In genomic region chr6:28537509-28538140, GRCh38 we compare ENCODE assay signal across 12 cellular contexts. TPM values are rescaled to one million over a fixed set of nuclear protein-coding genes. Genes with fewer than 3 reads are reported as not detected.
DNase-seq lines count a peak whose midpoint lies in the region; ATAC-seq, FAIRE-seq and TF ChIP-seq lines count a peak whose summit lies in the region.
"Had no signal": no experiment of that assay in that cellular context is flagged by ENCODE, and none has a peak within 500 bp of the region (broad histone marks: within the 10 kb centered on the region; RNA-seq: fewer than 3 reads in every experiment).

No MANE protein-coding gene starts in this region.

- H3K27ac ChIP-seq in HUES6 (ENCODE audit: low read depth, low read length), result no peak overlapping the region
- no peak overlapping the region for H3K27ac ChIP-seq in iPS-20b (ENCODE audit: low read length)
- H3K27ac ChIP-seq in gastrocnemius medialis, result no peak overlapping the region

- intact Hi-C loops in gastrocnemius medialis (cut with DNase I; ENCODE audit: low total_unique reads), result no loop called here

- no peaks in the 10 kb centered on the region for H3K4me1 Mint-ChIP-seq in activated T-helper 17 cell treated with anti-CD3 and anti-CD28 coated beads, Interleukin-2, amount 50 U/mL, for 72 hours
- peaks cover 8% of the 10 kb centered on the region for H3K4me1 Mint-ChIP-seq in stimulated activated memory B cell treated with anti-CD40 and anti-IgM and Interleukin-4, amounts not matched to agents 10 μg/mL and 1 μg/mL and 100 μg/mL, for 72 hours

- FAIRE-seq in urothelium cell line (lab: Jason Lieb, UNC), result no peak

- no peaks in the 10 kb centered on the region for H3K9me3 Mint-ChIP-seq in activated T-helper 17 cell treated with anti-CD3 and anti-CD28 coated beads, Interleukin-2, amount 50 U/mL, for 72 hours
- H3K9me3 Mint-ChIP-seq in stimulated activated memory B cell treated with anti-CD40 and anti-IgM and Interleukin-4, amounts not matched to agents 10 μg/mL and 1 μg/mL and 100 μg/mL, for 72 hours, result peaks cover 13% of the 10 kb centered on the region
- H3K9me3 Mint-ChIP-seq: HFFc6 had no signal

- peaks cover 5% of the 10 kb centered on the region; the same call in 1 of the 2 replicates for H3K4me1 ChIP-seq in HUES6 (ENCODE audit: control insufficient read depth, insufficient read depth, low read length)
- no peaks in the 10 kb centered on the region for H3K4me1 ChIP-seq in iPS-20b (ENCODE audit: insufficient read depth, low read length)
- H3K4me1 ChIP-seq in gastrocnemius medialis, result no peaks in the 10 kb centered on the region

- peak overlapping the region; percentile 65 for H3K4me3 Mint-ChIP-seq in activated T-helper 17 cell treated with anti-CD3 and anti-CD28 coated beads, Interleukin-2, amount 50 U/mL, for 72 hours
- H3K4me3 Mint-ChIP-seq in stimulated activated memory B cell treated with anti-CD40 and anti-IgM and Interleukin-4, amounts not matched to agents 10 μg/mL and 1 μg/mL and 100 μg/mL, for 72 hours, result no peak overlapping the region

- H3K9ac ChIP-seq in HUES6 (ENCODE audit: low read length), result peak overlapping the region; percentile 71
- H3K9ac ChIP-seq in iPS-20b (ENCODE audit: low read depth, low read length), result peak overlapping the region; percentile 78; the same call in 1 of the 2 replicates

- no peaks in the 10 kb centered on the region for H3K36me3 ChIP-seq in HUES6 (ENCODE audit: control insufficient read depth, insufficient read depth, low read length)
- H3K36me3 ChIP-seq in iPS-20b (ENCODE audit: insufficient read depth, low read depth, low read length), result no peaks in the 10 kb centered on the region
- no peaks in the 10 kb centered on the region for H3K36me3 ChIP-seq in gastrocnemius medialis

- ATAC-seq in activated T-helper 17 cell treated with anti-CD3 and anti-CD28 coated beads, Interleukin-2, amount 50 U/mL, for 72 hours (replicated peaks), result peak; percentile 52
- no peak for ATAC-seq in stimulated activated memory B cell treated with anti-CD40 and anti-IgM and Interleukin-4, amounts not matched to agents 10 μg/mL and 1 μg/mL and 100 μg/mL, for 72 hours
- no peak for ATAC-seq in gastrocnemius medialis

- in situ Hi-C loops in gastrocnemius medialis (cut with MboI; ENCODE audit: low sequenced_read_pairs in 4 of 4), result no loop called here

- DNase-seq in CD1c-positive myeloid dendritic cell (ENCODE audit: extremely low spot score), result peak; percentile 1
- DNase-seq in urothelium cell line (ENCODE audit: low spot score), result no peak
- no peak for DNase-seq in gastrocnemius medialis
- no peak for DNase-seq in KG1 (lab: John Stamatoyannopoulos, UW)
- DNase-seq: amniotic stem cell, GDM1, HFFc6 had no signal

- H3K9me3 ChIP-seq in HUES6 (ENCODE audit: control insufficient read depth, insufficient read depth, low read depth, low read length) (no peaks in the 10 kb centered on the region), iPS-20b (ENCODE audit: insufficient read depth, low read depth, low read length) (no peaks in the 10 kb centered on the region), gastrocnemius medialis (no peaks in the 10 kb centered on the region)

- TF ChIP-seq CTCF in gastrocnemius medialis (IDR thresholded peaks at IDR 0.05 in 4 of 5, conservative IDR thresholded peaks at IDR 0.05 in 1 of 5), result no peak

- H3K36me3 Mint-ChIP-seq in activated T-helper 17 cell treated with anti-CD3 and anti-CD28 coated beads, Interleukin-2, amount 50 U/mL, for 72 hours (ENCODE audit: low read depth), result peaks cover 3% of the 10 kb centered on the region
- no peaks in the 10 kb centered on the region for H3K36me3 Mint-ChIP-seq in stimulated activated memory B cell treated with anti-CD40 and anti-IgM and Interleukin-4, amounts not matched to agents 10 μg/mL and 1 μg/mL and 100 μg/mL, for 72 hours

- TF ChIP-seq POLR2A in gastrocnemius medialis (IDR thresholded peaks at IDR 0.05), result no peak

- H3K27me3 ChIP-seq in HUES6 (ENCODE audit: control insufficient read depth, insufficient read depth, low read length), result no peaks in the 10 kb centered on the region
- no peaks in the 10 kb centered on the region for H3K27me3 ChIP-seq in iPS-20b (ENCODE audit: insufficient read depth, low read length)
- H3K27me3 ChIP-seq in gastrocnemius medialis, result peaks cover 4 to 14% (median 11%) of the 10 kb centered on the region in 3 donors

- peak overlapping the region; percentile 80 for H3K4me3 ChIP-seq in HUES6 (ENCODE audit: low read depth, low read length)
- peak overlapping the region; percentile 74 for H3K4me3 ChIP-seq in iPS-20b (ENCODE audit: low read length)
- H3K4me3 ChIP-seq in gastrocnemius medialis, result no peak overlapping the region

- peaks cover 17% of the 10 kb centered on the region for H3K27me3 Mint-ChIP-seq in activated T-helper 17 cell treated with anti-CD3 and anti-CD28 coated beads, Interleukin-2, amount 50 U/mL, for 72 hours
- H3K27me3 Mint-ChIP-seq in stimulated activated memory B cell treated with anti-CD40 and anti-IgM and Interleukin-4, amounts not matched to agents 10 μg/mL and 1 μg/mL and 100 μg/mL, for 72 hours, result peaks cover 96% of the 10 kb centered on the region

- peak overlapping the region; percentile 70 for H3K27ac Mint-ChIP-seq in activated T-helper 17 cell treated with anti-CD3 and anti-CD28 coated beads, Interleukin-2, amount 50 U/mL, for 72 hours
- no peak overlapping the region for H3K27ac Mint-ChIP-seq in stimulated activated memory B cell treated with anti-CD40 and anti-IgM and Interleukin-4, amounts not matched to agents 10 μg/mL and 1 μg/mL and 100 μg/mL, for 72 hours
- H3K27ac Mint-ChIP-seq: HFFc6 had no signal

RNA-seq across cellular contexts. Expression of gene GPX5, which starts 11.9 kb away (rescaled TPM):
- not detected for total RNA-seq in activated T-helper 17 cell treated with anti-CD3 and anti-CD28 coated beads, Interleukin-2, amount 50 U/mL, for 72 hours
- not detected for total RNA-seq in gastrocnemius medialis
- total RNA-seq: HFFc6, mucosa of gallbladder had no signal

RNA-seq across cellular contexts. Expression of gene GPX6, which starts 22.0 kb away (rescaled TPM):
- total RNA-seq in activated T-helper 17 cell treated with anti-CD3 and anti-CD28 coated beads, Interleukin-2, amount 50 U/mL, for 72 hours, result not detected
- not detected for total RNA-seq in gastrocnemius medialis
- total RNA-seq: HFFc6, mucosa of gallbladder had no signal

Comparison
In these comparisons a context has a peak if more than half of its experiments do, and no peak if none do; other contexts are left out.
1. H3K4me3 ChIP-seq: peak in HUES6 (single experiment) and iPS-20b (single experiment); none in gastrocnemius medialis (0 of 4).